Comparison of ENCODE assay signal across 12 cellular contexts in genomic region chr1:183515002-183515689, GRCh38. TPM values are rescaled to one million over a fixed set of nuclear protein-coding genes. Genes with fewer than 3 reads are reported as not detected.
DNase-seq lines count a peak whose midpoint lies in the region; ATAC-seq and TF ChIP-seq lines count a peak whose summit lies in the region.
"Had no signal": no experiment of that assay in that cellular context is flagged by ENCODE, and none has a peak within 500 bp of the region (broad histone marks: within the 10 kb centered on the region; RNA-seq: fewer than 3 reads in every experiment).

No MANE protein-coding gene starts in this region.

- DNase-seq in AG20443 (ENCODE audit: low spot score), result peak; percentile 23
- peak; percentile 88 for DNase-seq in HFFc6
- peak; percentile 87 for DNase-seq in amniotic epithelial cell (ENCODE audit: low read depth)
- peak; percentile 26 for DNase-seq in kidney tubule cell (ENCODE audit: low spot score)
- no peak for DNase-seq in NCI-H1092 (lab: John Stamatoyannopoulos, UW)
- no peak for DNase-seq in thyroid gland
- DNase-seq: activated CD4-positive, alpha-beta T cell treated with anti-CD3 and anti-CD28 coated beads for 1 hour; NCI-H524; stimulated activated CD4-positive, alpha-beta T cell treated with anti-CD3 and anti-CD28 coated beads, Interleukin-4, amount 100 ng/mL, for 4 hours had no signal

- H3K36me3 ChIP-seq in thyroid gland, result peaks cover 0 to 5% of the 10 kb centered on the region in 2 donors

- H3K36me3 Mint-ChIP-seq in HFFc6 (ENCODE audit: low read depth), result peaks cover 20% of the 10 kb centered on the region

- H3K9me3 Mint-ChIP-seq in HFFc6, result no peaks in the 10 kb centered on the region

- H3K4me3 ChIP-seq in thyroid gland (replicated peaks in 1 of 3), result no peak overlapping the region
- H3K4me3 ChIP-seq: lung had no signal

- 93 to 95% methylated on average over 2 of the region's 2 CpGs for WGBS in thyroid gland, 2 donors

- TF ChIP-seq CTCF in HFFc6 (IDR thresholded peaks at IDR 0.05), result no peak
- no peak for TF ChIP-seq CTCF in thyroid gland (IDR thresholded peaks at IDR 0.05)

- ATAC-seq in HG02588 (IDR thresholded peaks at IDR 0.05; ENCODE audit: unreplicated experiment) (no peak), HG02884 (IDR thresholded peaks at IDR 0.05; ENCODE audit: unreplicated experiment) (no peak)

- no peak overlapping the region for H3K27ac ChIP-seq in thyroid gland

- H3K4me1 ChIP-seq in thyroid gland, result peaks cover 0 to 5% of the 10 kb centered on the region in 2 donors

- H3K27ac Mint-ChIP-seq in HFFc6, result peak overlapping the region; percentile 80

- H3K9me3 ChIP-seq in thyroid gland, result no peaks in the 10 kb centered on the region

- H3K27me3 ChIP-seq in thyroid gland, result no peaks in the 10 kb centered on the region

- intact Hi-C loops in thyroid gland (cut with DNase I), result no loop called here

- TF ChIP-seq POLR2A in thyroid gland (IDR thresholded peaks at IDR 0.05), result no peak

- no peaks in the 10 kb centered on the region for H3K27me3 Mint-ChIP-seq in HFFc6 (ENCODE audit: insufficient read depth)

- peak overlapping the region; percentile 67 for H3K4me3 Mint-ChIP-seq in HFFc6

- H3K4me1 Mint-ChIP-seq in HFFc6 (ENCODE audit: low read depth), result peaks cover 45% of the 10 kb centered on the region

RNA-seq across cellular contexts. Expression of gene SMG7, which starts 42.8 kb away (rescaled TPM):
- 10 to 100 TPM; 49.5 to 63.6 (median 55.5) TPM for total RNA-seq in HFFc6 (2021; fragmentation: NEBNext Ultra II Directional; extraction: Animal tissue kit (Norgen Biotek cat#: 25700))
- 10 to 100 TPM; 37.8 to 82.1 (median 58.9) TPM for total RNA-seq in thyroid gland

Comparison
In these comparisons a context has a peak if more than half of its experiments do, and no peak if none do; other contexts are left out.
1. DNase-seq: peak in AG20443 (single experiment), HFFc6 (single experiment), amniotic epithelial cell (single experiment) and kidney tubule cell (single experiment); none in NCI-H1092 (single experiment) and thyroid gland (0 of 2).